8 cellular contexts compared by ENCODE assay signal in the genomic region with DNA sequence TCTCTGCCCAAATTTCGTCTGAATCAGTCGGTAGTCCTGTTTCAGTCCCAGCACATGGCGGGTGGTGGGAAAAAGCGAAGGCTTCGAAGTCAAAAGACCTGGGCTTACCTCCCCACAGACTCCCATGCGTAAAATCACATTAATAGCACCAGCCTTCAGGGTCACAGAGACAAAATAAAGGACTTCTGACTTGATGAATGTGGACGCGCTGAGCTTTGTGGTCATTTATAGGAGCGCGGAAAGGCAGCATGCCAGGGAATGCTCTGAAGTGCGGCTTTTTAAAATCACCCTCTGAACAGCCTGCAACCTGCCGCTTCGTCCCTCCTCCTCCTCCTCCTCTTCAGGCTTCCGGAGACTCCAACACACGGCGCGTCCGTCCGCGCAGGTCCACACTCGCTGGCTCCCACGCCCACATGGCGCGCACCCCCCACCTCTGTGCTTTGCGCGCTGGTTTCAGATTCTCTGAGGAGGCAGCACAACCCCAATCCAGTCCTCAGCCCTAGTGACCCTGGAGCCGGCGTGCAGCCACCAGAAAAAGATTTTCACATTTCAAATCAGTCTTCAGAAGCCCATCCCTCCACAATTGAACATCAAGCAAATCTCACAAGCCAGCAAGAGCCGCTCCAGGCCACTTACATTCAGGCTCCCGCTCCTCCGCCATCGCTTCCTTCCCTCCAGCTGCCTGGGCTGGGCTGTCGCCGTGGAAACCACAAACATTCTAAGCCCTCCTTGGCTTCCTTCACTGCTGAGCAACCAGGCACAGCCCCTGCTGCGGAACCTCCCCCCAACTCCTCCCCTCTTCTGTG. TPM values are rescaled to one million over a fixed set of nuclear protein-coding genes. Genes with fewer than 3 reads are reported as not detected.
A peak's percentile ranks its signal among the peaks of the same experiment; 100 is the strongest.
DNase-seq lines count a peak whose midpoint lies in the region; ATAC-seq and TF ChIP-seq lines count a peak whose summit lies in the region.

A gene (minus strand): TSS at position 680 of the 806 bp plus-strand sequence. CDS start 19 bp downstream, at position 661.

- no peak within 1 kb of the TSS for H3K27ac ChIP-seq in mesendoderm (ENCODE audit: low read depth, low read length)

- peak within 1 kb of the TSS; percentile 42 for H3K9ac ChIP-seq in NT2/D1 (ENCODE audit: insufficient read length, low read depth)
- peak within 1 kb of the TSS; percentile 33 for H3K9ac ChIP-seq in mesendoderm (ENCODE audit: low read length)

- H3K79me1 ChIP-seq in mesendoderm (ENCODE audit: low read length) = no peaks in the 10 kb centered on the region

- H3K9me3 ChIP-seq in HAP-1 (no peaks in the 10 kb centered on the region), NT2/D1 (ENCODE audit: insufficient read depth, low read length) (no peaks in the 10 kb centered on the region)

- no peak for ATAC-seq in HG03159 (IDR thresholded peaks at IDR 0.05; ENCODE audit: unreplicated experiment)

- peak within 1 kb of the TSS; percentile 58 for H3K56ac ChIP-seq in mesendoderm (ENCODE audit: low read length)

- H3K79me2 ChIP-seq in mesendoderm (ENCODE audit: control insufficient read depth, insufficient read depth, low read length) = no peaks in the 10 kb centered on the region

- H2BK5ac ChIP-seq in mesendoderm (ENCODE audit: low read length) = no peak within 1 kb of the TSS

- H3K27me3 Mint-ChIP-seq in endothelial cell (ENCODE audit: unreplicated experiment) (peaks cover 5% of the 10 kb centered on the region), type B pancreatic cell (peaks cover 20% of the 10 kb centered on the region)

- TF ChIP-seq CTCF in endothelial cell (IDR thresholded peaks at IDR 0.05; ENCODE audit: unreplicated experiment) (no peak), type B pancreatic cell (conservative IDR thresholded peaks at IDR 0.05) (no peak)

- no peak within 1 kb of the TSS for H3K4ac ChIP-seq in mesendoderm (ENCODE audit: low read depth, low read length)

- no peaks in the 10 kb centered on the region for H3K36me3 Mint-ChIP-seq in endothelial cell (ENCODE audit: low read depth, unreplicated experiment)
- H3K36me3 Mint-ChIP-seq in type B pancreatic cell = no peaks in the 10 kb centered on the region

- H3K4me1 ChIP-seq in HAP-1 = no peaks in the 10 kb centered on the region
- no peaks in the 10 kb centered on the region for H3K4me1 ChIP-seq in NT2/D1 (ENCODE audit: insufficient read depth, insufficient read length)
- H3K4me1 ChIP-seq in mesendoderm (ENCODE audit: control insufficient read depth, low read depth, low read length) = no peaks in the 10 kb centered on the region

- H3K4me1 Mint-ChIP-seq in endothelial cell (ENCODE audit: unreplicated experiment) (peaks cover 5% of the 10 kb centered on the region), type B pancreatic cell (ENCODE audit: unreplicated experiment) (peaks cover 11% of the 10 kb centered on the region)

- H3K4me3 Mint-ChIP-seq in endothelial cell (ENCODE audit: unreplicated experiment) (peak within 1 kb of the TSS; percentile 89), type B pancreatic cell (peak within 1 kb of the TSS; percentile 91)

- H3K9me3 Mint-ChIP-seq in endothelial cell (ENCODE audit: unreplicated experiment) = no peaks in the 10 kb centered on the region
- no peaks in the 10 kb centered on the region for H3K9me3 Mint-ChIP-seq in type B pancreatic cell

- peak; percentile 71 to 86 for DNase-seq in HAP-1 (ENCODE audit: low spot score in 2 of 2)
- DNase-seq in NT2/D1 (ENCODE audit: low read depth, low spot score) = peak; percentile 78
- peak; percentile 84 for DNase-seq in endothelial cell (ENCODE audit: low spot score)
- peak; percentile 96 for DNase-seq in mesendoderm
- DNase-seq in type B pancreatic cell (ENCODE audit: extremely low spot score, unreplicated experiment) = peak; percentile 81
- no peak for DNase-seq in GM19238 (ENCODE audit: insufficient read length, low spot score)
- DNase-seq in HT-29 (ENCODE audit: low spot score) = no peak

- H2BK120ac ChIP-seq in mesendoderm (ENCODE audit: low read depth, low read length) = no peak within 1 kb of the TSS

- no peak within 1 kb of the TSS for H4K5ac ChIP-seq in mesendoderm (ENCODE audit: low read length)

- no peak within 1 kb of the TSS for H4K8ac ChIP-seq in mesendoderm (ENCODE audit: low read depth, low read length)

- peak within 1 kb of the TSS; percentile 93 for H3K27ac Mint-ChIP-seq in endothelial cell (ENCODE audit: unreplicated experiment)
- H3K27ac Mint-ChIP-seq in type B pancreatic cell = peak within 1 kb of the TSS; percentile 74

- in situ Hi-C loops in HAP-1 (cut with MboI; ENCODE audit: low sequenced_read_pairs) = no loop called here

- H3K27me3 ChIP-seq in HAP-1 (ENCODE audit: low read depth) = no peaks in the 10 kb centered on the region
- peaks cover 19% of the 10 kb centered on the region for H3K27me3 ChIP-seq in NT2/D1 (ENCODE audit: insufficient read depth, insufficient read length)
- no peaks in the 10 kb centered on the region for H3K27me3 ChIP-seq in mesendoderm (ENCODE audit: insufficient read depth, low read length, poor library complexity)

- no CpG with 5 or more reads among the region's 35 CpGs for WGBS in mesendoderm (ENCODE audit: extremely low coverage, insufficient coverage, low lambda C conversion rate)

- H3K4me2 ChIP-seq in mesendoderm (ENCODE audit: low read length) = peak within 1 kb of the TSS; percentile 77

- no peak within 1 kb of the TSS for H3K18ac ChIP-seq in mesendoderm (ENCODE audit: low read length)

- no peak within 1 kb of the TSS for H2BK15ac ChIP-seq in mesendoderm (replicated peaks; ENCODE audit: low read depth)

- H3K4me3 ChIP-seq in HAP-1 = peak within 1 kb of the TSS; percentile 29
- H3K4me3 ChIP-seq in NT2/D1 (ENCODE audit: insufficient read length, low read depth) = peak within 1 kb of the TSS; percentile 47
- H3K4me3 ChIP-seq in mesendoderm (ENCODE audit: low read length) = peak within 1 kb of the TSS; percentile 2

- H3K36me3 ChIP-seq in HAP-1 (replicated peaks) (no peaks in the 10 kb centered on the region), NT2/D1 (ENCODE audit: insufficient read depth, insufficient read length, low read length) (no peaks in the 10 kb centered on the region), mesendoderm (ENCODE audit: control insufficient read depth, insufficient read depth, low read length) (no peaks in the 10 kb centered on the region)

- no peak within 1 kb of the TSS for H3K23ac ChIP-seq in mesendoderm (ENCODE audit: low read length)

- H2AK5ac ChIP-seq in mesendoderm (ENCODE audit: low read length) = no peak within 1 kb of the TSS

RNA-seq across cellular contexts. Expression of the gene that starts here (rescaled TPM):
- total RNA-seq in endothelial cell (ENCODE audit: unreplicated experiment) (not detected), type B pancreatic cell (ENCODE audit: low replicate concordance) (0.50 and 6.1 TPM in 2 replicates)
- 0.28 TPM for polyA plus RNA-seq in mesendoderm (2013, experiment 1 of 2)
- polyA plus RNA-seq in mesendoderm (2013, experiment 2 of 2) = 0.22 TPM
- not detected in 2 replicates for total RNA-seq in HT-29 (2014; rRNA removed; shearing (Covaris generic))

Comparison
In these comparisons a context has a peak if more than half of its experiments do, and no peak if none do; other contexts are left out.
1. Peak in DNase-seq in endothelial cell; RNA of the gene not detected or under 1 TPM.
2. DNase-seq: peak in HAP-1 (2 of 2), NT2/D1 (single experiment), mesendoderm (single experiment) and type B pancreatic cell (single experiment); none in GM19238 (single experiment) and HT-29 (single experiment).
3. Peak in every context shown above with its lines, with median percentiles within 50 percentile points of each other: H3K4me3 ChIP-seq.